In the genomic region with DNA sequence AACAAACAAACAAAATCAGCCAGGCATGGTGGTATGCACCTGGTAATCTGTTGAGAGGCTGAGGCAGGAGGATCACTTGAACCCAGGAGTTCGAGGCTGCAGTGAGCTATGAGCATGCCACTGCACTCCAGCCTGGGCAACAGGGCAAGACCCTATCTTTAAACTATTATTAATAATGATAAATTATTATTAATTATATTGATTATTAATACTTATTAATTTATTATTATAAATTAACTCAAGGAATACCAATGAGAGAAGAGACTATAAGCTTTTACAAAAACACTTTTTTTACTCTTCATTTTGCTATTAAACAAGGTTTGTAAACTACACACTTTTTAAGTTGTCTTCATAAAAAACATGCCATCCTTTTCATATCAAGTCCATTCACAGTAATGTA, we compare ENCODE assay signal across 19 cellular contexts.
DNase-seq lines count a peak whose midpoint lies in the region; ATAC-seq, FAIRE-seq and TF ChIP-seq lines count a peak whose summit lies in the region.
"Had no signal": no experiment of that assay in that cellular context is flagged by ENCODE, and none has a peak within 500 bp of the region (broad histone marks: within the 10 kb centered on the region; RNA-seq: fewer than 3 reads in every experiment).

No MANE protein-coding gene starts in this region.

- H3K4me1 Mint-ChIP-seq in IgD-negative memory B cell (peaks cover 29 to 40% (median 37%) of the 10 kb centered on the region in 3 donors), WTC11 (peaks cover 18% of the 10 kb centered on the region)

- intact Hi-C loops in vagina (cut with DNase I): no loop called here

- no peak overlapping the region for H3K27ac ChIP-seq in vagina
- H3K27ac ChIP-seq: BLaER1, C4-2B had no signal

- peaks cover 0 to 4% of the 10 kb centered on the region in 2 donors for H3K36me3 ChIP-seq in vagina

- ATAC-seq in WTC11 (no peak), GM18505 (IDR thresholded peaks at IDR 0.05; ENCODE audit: unreplicated experiment) (no peak), GM21390 (IDR thresholded peaks at IDR 0.05; ENCODE audit: unreplicated experiment) (no peak)
- ATAC-seq: GM23338, HCT116 had no signal

- H3K4me3 Mint-ChIP-seq in IgD-negative memory B cell: no peak overlapping the region
- H3K4me3 Mint-ChIP-seq in WTC11: no peak overlapping the region
- H3K4me3 Mint-ChIP-seq: B cell; CD4-positive, CD25-positive, alpha-beta regulatory T cell; GM23338; H9 had no signal

- no peak for TF ChIP-seq POLR2A in GM18505 (IDR thresholded peaks at IDR 0.05; ENCODE audit: borderline replicate concordance, extremely low read depth, insufficient read depth, insufficient read length)
- no peak for TF ChIP-seq POLR2A in vagina (IDR thresholded peaks at IDR 0.05)

- no peaks in the 10 kb centered on the region for H3K9me3 ChIP-seq in vagina

- no peak overlapping the region for H3K4me3 ChIP-seq in vagina
- H3K4me3 ChIP-seq: BLaER1, GM23338 had no signal

- peak; percentile 15 for FAIRE-seq in frontal cortex (lab: Jason Lieb, UNC)
- FAIRE-seq: GM12892, GM19239 had no signal

- no peaks in the 10 kb centered on the region for H3K27me3 ChIP-seq in vagina
- H3K27me3 ChIP-seq: BLaER1 had no signal

- no peak for TF ChIP-seq CTCF in WTC11 (IDR thresholded peaks at IDR 0.05)
- TF ChIP-seq CTCF in vagina (IDR thresholded peaks at IDR 0.05): no peak

- H3K4me1 ChIP-seq in vagina: peaks cover 22% of the 10 kb centered on the region

- H3K9me3 Mint-ChIP-seq in IgD-negative memory B cell (peaks cover 0 to 6% (median 0%) of the 10 kb centered on the region in 3 donors), WTC11 (no peaks in the 10 kb centered on the region)
- H3K9me3 Mint-ChIP-seq: GM23338, H9 had no signal

- H3K36me3 Mint-ChIP-seq in IgD-negative memory B cell (peaks cover 6% of the 10 kb centered on the region), WTC11 (no peaks in the 10 kb centered on the region; the same call in 1 of the 2 replicates)

- CTCF ChIA-PET in WTC11 (lab: Charles Lee): no interaction called here

- H3K27ac Mint-ChIP-seq in IgD-negative memory B cell (peak overlapping the region in 2 of 3 donors; percentile 25 to 47), WTC11 (no peak overlapping the region)
- H3K27ac Mint-ChIP-seq: GM23338, H9 had no signal

- no peak for DNase-seq in WTC11 (ENCODE audit: low spot score)
- no peak for DNase-seq in frontal cortex (ENCODE audit: low spot score in 2 of 2)
- no peak for DNase-seq in vagina (ENCODE audit: extremely low spot score in 2 of 2)
- DNase-seq: Calu3; CD4-positive, CD25-positive, alpha-beta regulatory T cell; COR-L47; DMS53; DMS79 treated with DMSO at 0.1 percent for 48 hours; H9 had no signal

- POLR2A ChIA-PET in WTC11 (lab: Charles Lee): no interaction called here

- no peaks in the 10 kb centered on the region for H3K27me3 Mint-ChIP-seq in IgD-negative memory B cell
- no peaks in the 10 kb centered on the region for H3K27me3 Mint-ChIP-seq in WTC11 (ENCODE audit: low read depth)
- H3K27me3 Mint-ChIP-seq: B cell; CD4-positive, CD25-positive, alpha-beta regulatory T cell had no signal

TF ChIP-seq in WTC11, 78 proteins besides CTCF, POLR2A, EP300 and RAD21:
- TF ChIP-seq PREB (CRISPR knock-in tag; IDR thresholded peaks at IDR 0.05; ENCODE audit: borderline replicate concordance) (no peak), HMGA2 (CRISPR knock-in tag; IDR thresholded peaks at IDR 0.05) (peak; percentile 88)
